8 cellular contexts compared by ENCODE assay signal in genomic region chr9:111662851-111663823, GRCh38. TPM values are rescaled to one million over a fixed set of nuclear protein-coding genes. Genes with fewer than 3 reads are reported as not detected.
DNase-seq lines count a peak whose midpoint lies in the region; ATAC-seq, FAIRE-seq and TF ChIP-seq lines count a peak whose summit lies in the region.

No MANE protein-coding gene starts in this region.

- no peak overlapping the region for H3K27ac ChIP-seq in iPS DF 6.9 (ENCODE audit: low read length)
- H3K27ac ChIP-seq in stomach, result peak overlapping the region in 4 of 5 donors; percentile 76 to 93 (median 83)
- H3K27ac ChIP-seq in pancreas, result peak overlapping the region in 1 of 4 donors; percentile 71

- H3K4me1 Mint-ChIP-seq in activated CD8-positive, alpha-beta memory T cell treated with anti-CD3 and anti-CD28 coated beads, Interleukin-2, amount 10 ng/mL, durations not matched to agents 7 days and 5 days, result peaks cover 29% of the 10 kb centered on the region

- TF ChIP-seq CTCF in stomach (IDR thresholded peaks at IDR 0.05) (no peak), pancreas (IDR thresholded peaks at IDR 0.05) (no peak)

- no CpG with 5 or more reads among the region's 10 CpGs for WGBS in iPS DF 6.9 (ENCODE audit: insufficient coverage, insufficient read length)
- WGBS in stomach, 5 donors, result 34 to 50% (median 41%) methylated on average over 10 of the region's 10 CpGs
- 54 to 66% methylated on average over 10 of the region's 10 CpGs for WGBS in pancreas, 2 donors

- TF ChIP-seq POLR2A in stomach (IDR thresholded peaks at IDR 0.05), result no peak

- no peak for TF ChIP-seq EP300 in stomach (IDR thresholded peaks at IDR 0.05)

- no peak for ATAC-seq in activated CD8-positive, alpha-beta memory T cell treated with anti-CD3 and anti-CD28 coated beads, Interleukin-2, amount 10 ng/mL, durations not matched to agents 7 days and 5 days
- ATAC-seq in pancreas (no peak), GM18517 (IDR thresholded peaks at IDR 0.05; ENCODE audit: unreplicated experiment) (no peak)
- no peak for ATAC-seq in activated CD4-positive, CD25-positive, alpha-beta regulatory T cell treated with anti-CD3 and anti-CD28 coated beads, Interleukin-2, amount 50 U/mL, for 24 hours

- DNase-seq in activated CD8-positive, alpha-beta memory T cell treated with anti-CD3 and anti-CD28 coated beads, Interleukin-2, amount 10 ng/mL, durations not matched to agents 7 days and 5 days, result no peak
- no peak for DNase-seq in activated CD8-positive, alpha-beta memory T cell treated with anti-CD3 and anti-CD28 coated beads, Interleukin-2, amount 50 U/mL, for 4 hours
- peak; percentile 62 for DNase-seq in activated effector memory CD4-positive, alpha-beta T cell treated with anti-CD3 and anti-CD28 coated beads, Interleukin-2, amount 50 U/mL, for 16 hours
- DNase-seq in iPS DF 6.9 (ENCODE audit: low read depth, low spot score), result peak; percentile 25
- DNase-seq in stomach, result no peak
- DNase-seq in pancreas, result no peak

- H3K4me1 ChIP-seq in iPS DF 6.9 (ENCODE audit: control insufficient read depth, insufficient read depth, low read length), result peaks cover 3% of the 10 kb centered on the region; the same call in 1 of the 2 replicates
- H3K4me1 ChIP-seq in stomach, result peaks cover 12 to 34% (median 18%) of the 10 kb centered on the region in 4 donors
- H3K4me1 ChIP-seq in pancreas, result no peaks in the 10 kb centered on the region

- H3K4me3 Mint-ChIP-seq in activated CD8-positive, alpha-beta memory T cell treated with anti-CD3 and anti-CD28 coated beads, Interleukin-2, amount 10 ng/mL, durations not matched to agents 7 days and 5 days, result peak overlapping the region; percentile 94

- peaks cover 31% of the 10 kb centered on the region for H3K36me3 Mint-ChIP-seq in activated CD8-positive, alpha-beta memory T cell treated with anti-CD3 and anti-CD28 coated beads, Interleukin-2, amount 10 ng/mL, durations not matched to agents 7 days and 5 days

- H3K36me3 ChIP-seq in iPS DF 6.9 (ENCODE audit: control insufficient read depth, insufficient read depth, low read length) (no peaks in the 10 kb centered on the region), stomach (peaks cover 7 to 22% (median 17%) of the 10 kb centered on the region in 4 donors), pancreas (peaks cover 0 to 3% (median 0%) of the 10 kb centered on the region in 3 donors)

- H3K9me3 ChIP-seq in iPS DF 6.9 (ENCODE audit: control insufficient read depth, insufficient read depth, low read length) (no peaks in the 10 kb centered on the region), stomach (no peaks in the 10 kb centered on the region), pancreas (no peaks in the 10 kb centered on the region)

- CTCF ChIA-PET in activated CD8-positive, alpha-beta memory T cell treated with anti-CD3 and anti-CD28 coated beads, Interleukin-2, amount 10 ng/mL, durations not matched to agents 7 days and 5 days (lab: Charles Lee), result interaction anchor here (0.6 to 1.2 kb wide), 3 partner anchors 38 to 412 kb away, joined by 3 to 4 read pairs (median 3); no protein-coding TSS in a partner anchor

- H3K9me3 Mint-ChIP-seq in activated CD8-positive, alpha-beta memory T cell treated with anti-CD3 and anti-CD28 coated beads, Interleukin-2, amount 10 ng/mL, durations not matched to agents 7 days and 5 days (ENCODE audit: low read depth), result no peaks in the 10 kb centered on the region

- H3K27ac Mint-ChIP-seq in activated CD8-positive, alpha-beta memory T cell treated with anti-CD3 and anti-CD28 coated beads, Interleukin-2, amount 10 ng/mL, durations not matched to agents 7 days and 5 days, result peak overlapping the region; percentile 93

- FAIRE-seq in pancreas (lab: Jason Lieb, UNC), result no peak

- H3K4me3 ChIP-seq in iPS DF 6.9 (ENCODE audit: low read length), result no peak overlapping the region
- H3K4me3 ChIP-seq in stomach, result peak overlapping the region; percentile 73 to 89 (median 83)
- H3K4me3 ChIP-seq in pancreas, result peak overlapping the region in 1 of 4 donors; percentile 72

- intact Hi-C loops in stomach (cut with DNase I; ENCODE audit: low total_unique reads), result no loop called here
- intact Hi-C loops in pancreas (cut with DNase I), result no loop called here

- H3K27me3 Mint-ChIP-seq in activated CD8-positive, alpha-beta memory T cell treated with anti-CD3 and anti-CD28 coated beads, Interleukin-2, amount 10 ng/mL, durations not matched to agents 7 days and 5 days, result no peaks in the 10 kb centered on the region

- H3K27me3 ChIP-seq in iPS DF 6.9 (ENCODE audit: control insufficient read depth, insufficient read depth, low read length) (no peaks in the 10 kb centered on the region), stomach (no peaks in the 10 kb centered on the region), pancreas (no peaks in the 10 kb centered on the region)

RNA-seq across cellular contexts. Expression of gene GNG10, which starts 1.7 kb away (rescaled TPM):
- total RNA-seq in activated CD8-positive, alpha-beta memory T cell treated with anti-CD3 and anti-CD28 coated beads, Interleukin-2, amount 10 ng/mL, durations not matched to agents 7 days and 5 days, result 10 to 100 TPM; 17.1 to 20.9 TPM
- total RNA-seq in stomach (10 to 100 TPM; 12.3 to 93.7 (median 56.5) TPM), pancreas (10 to 100 TPM in 2 of 6 donors, 1 to 10 TPM in 4; 4.5 to 16.8 (median 8.3) TPM)
- polyA plus RNA-seq in stomach (10 to 100 TPM; 34.3 to 76.7 (median 51.8) TPM), pancreas (10 to 100 TPM; 19.6 to 34.9 TPM)

RNA-seq across cellular contexts. Expression of gene DNAJC25, which starts 32.0 kb away (rescaled TPM):
- total RNA-seq in activated CD8-positive, alpha-beta memory T cell treated with anti-CD3 and anti-CD28 coated beads, Interleukin-2, amount 10 ng/mL, durations not matched to agents 7 days and 5 days, result 1 to 10 TPM; 3.6 to 4.2 TPM
- total RNA-seq in stomach (10 to 100 TPM in 2 of 5 donors, 1 to 10 TPM in 2, not detected in 1; 1.3 to 44.0 (median 9.0) TPM), pancreas (1 to 10 TPM; 2.2 to 4.1 (median 3.2) TPM)
- polyA plus RNA-seq in stomach (1 to 10 TPM; 2.4 to 4.7 (median 4.3) TPM), pancreas (1 to 10 TPM; 4.0 to 6.7 TPM)

Comparison
In these comparisons a context has a peak if more than half of its experiments do, and no peak if none do; other contexts are left out.
1. DNase-seq: peak in activated effector memory CD4-positive, alpha-beta T cell treated with anti-CD3 and anti-CD28 coated beads, Interleukin-2, amount 50 U/mL, for 16 hours (single experiment) and iPS DF 6.9 (single experiment); none in activated CD8-positive, alpha-beta memory T cell treated with anti-CD3 and anti-CD28 coated beads, Interleukin-2, amount 10 ng/mL, durations not matched to agents 7 days and 5 days (single experiment), activated CD8-positive, alpha-beta memory T cell treated with anti-CD3 and anti-CD28 coated beads, Interleukin-2, amount 50 U/mL, for 4 hours (single experiment), stomach (single experiment) and pancreas (0 of 6).